ENCODE assay signal across 8 cellular contexts in the genomic region with DNA sequence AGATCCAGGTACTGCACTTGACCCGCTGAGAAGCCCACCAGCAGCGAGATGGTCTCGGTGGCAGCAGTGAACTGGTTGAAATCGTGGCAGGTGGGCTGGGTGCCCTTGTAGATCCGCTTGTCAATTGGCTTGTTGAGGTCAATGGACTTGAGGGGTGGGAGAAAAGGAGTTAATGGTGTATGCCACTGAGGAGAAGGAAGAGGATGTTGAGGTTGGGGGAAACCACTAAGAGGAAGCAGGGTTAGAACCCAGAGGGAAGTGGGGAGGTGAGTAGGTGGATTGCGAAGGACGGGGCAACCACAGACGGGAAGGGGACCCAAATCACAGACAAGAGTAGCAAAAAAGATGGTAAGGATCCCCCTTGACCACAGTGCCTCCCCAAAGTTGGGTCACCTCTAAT. TPM values are rescaled to one million over a fixed set of nuclear protein-coding genes. Genes with fewer than 3 reads are reported as not detected.
DNase-seq lines count a peak whose midpoint lies in the region; ATAC-seq and TF ChIP-seq lines count a peak whose summit lies in the region.
"Had no signal": no experiment of that assay in that cellular context is flagged by ENCODE, and none has a peak within 500 bp of the region (broad histone marks: within the 10 kb centered on the region; RNA-seq: fewer than 3 reads in every experiment).

No MANE protein-coding gene starts in this region.

- no CpG with 5 or more reads among the region's 8 CpGs for WGBS in trophoblast cell (ENCODE audit: extremely low coverage, insufficient coverage, insufficient read length)
- 55 to 88% methylated on average over 8 of the region's 8 CpGs for WGBS in sigmoid colon, 2 donors

- H3K14ac ChIP-seq in trophoblast cell (ENCODE audit: low read length), result no peak overlapping the region

- no peak overlapping the region for H4K12ac ChIP-seq in trophoblast cell (ENCODE audit: low read depth, low read length)

- no peak overlapping the region for H2AK5ac ChIP-seq in trophoblast cell (ENCODE audit: low read length)

- no peak overlapping the region for H2BK120ac ChIP-seq in trophoblast cell (ENCODE audit: insufficient read depth, low read length, poor library complexity)

- H3K4me2 ChIP-seq in trophoblast cell (ENCODE audit: low read length), result peak overlapping the region; percentile 99

- no peak overlapping the region for H2BK12ac ChIP-seq in trophoblast cell (ENCODE audit: low read length)

- H3K4me1 ChIP-seq in trophoblast cell (ENCODE audit: control insufficient read depth in 1 of 2, insufficient read depth in 2 of 2, low read length in 2 of 2) (peaks cover 3 to 11% of the 10 kb centered on the region in 2 experiments), sigmoid colon (peaks cover 0 to 25% (median 21%) of the 10 kb centered on the region in 4 donors)

- H3K23ac ChIP-seq in trophoblast cell (ENCODE audit: low read length), result peak overlapping the region; percentile 38

- no peak for TF ChIP-seq POLR2A in sigmoid colon (IDR thresholded peaks at IDR 0.05)

- H3K27me3 ChIP-seq in trophoblast cell (ENCODE audit: insufficient read depth, low read length) (no peaks in the 10 kb centered on the region), sigmoid colon (no peaks in the 10 kb centered on the region)

- H3K36me3 ChIP-seq in trophoblast cell (ENCODE audit: control insufficient read depth in 1 of 2, insufficient read depth in 2 of 2, low read length in 2 of 2), result peaks cover 35 to 39% of the 10 kb centered on the region in 2 experiments
- peaks cover 0 to 50% (median 24%) of the 10 kb centered on the region in 4 donors for H3K36me3 ChIP-seq in sigmoid colon

- H3K27ac ChIP-seq in trophoblast cell (ENCODE audit: low read depth, low read length) (no peak overlapping the region), sigmoid colon (peak overlapping the region in 1 of 4 donors; percentile 91)

- peaks cover 47% of the 10 kb centered on the region for H3K36me3 Mint-ChIP-seq in brain

- H3K4me3 Mint-ChIP-seq in brain, result peak overlapping the region; percentile 93 to 98 (median 98)

- peaks cover 9% of the 10 kb centered on the region for H3K79me2 ChIP-seq in trophoblast cell (ENCODE audit: control insufficient read depth, insufficient read depth, low read length, poor library complexity)

- H3K9me3 Mint-ChIP-seq in brain, result no peaks in the 10 kb centered on the region

- ATAC-seq in HG03039 (IDR thresholded peaks at IDR 0.05; ENCODE audit: unreplicated experiment), result no peak

- DNase-seq in NOMO-1 treated with dmso at 0.1 percent for 144 hours (lab: John Stamatoyannopoulos, UW; ENCODE audit: unreplicated experiment) (peak; percentile 93), trophoblast cell (no peak), NCI-H187 treated with DMSO at 0.1 percent for 48 hours (lab: John Stamatoyannopoulos, UW) (no peak), sigmoid colon (no peak)
- DNase-seq: mesenchymal stem cell had no signal

- peak overlapping the region in 3 of 5 experiments; percentile 95 to 97 (median 95) for H3K27ac Mint-ChIP-seq in brain

- no peak overlapping the region for H3K9ac ChIP-seq in trophoblast cell (ENCODE audit: low read length)

- intact Hi-C loops in sigmoid colon (cut with DNase I), result loop anchor here (5.0 kb wide), 2 partner anchors 99 to 464 kb away; a partner anchor contains a TSS

- H3K79me1 ChIP-seq in trophoblast cell (ENCODE audit: low read length), result peaks cover 7% of the 10 kb centered on the region

- H3K27me3 Mint-ChIP-seq in brain, result peaks cover 11% of the 10 kb centered on the region

- H3K9me3 ChIP-seq in trophoblast cell (ENCODE audit: insufficient read depth, low read depth, low read length), result no peaks in the 10 kb centered on the region
- no peaks in the 10 kb centered on the region for H3K9me3 ChIP-seq in sigmoid colon

- H3K18ac ChIP-seq in trophoblast cell (ENCODE audit: low read length), result peak overlapping the region; percentile 55

- no peak for TF ChIP-seq EP300 in sigmoid colon (IDR thresholded peaks at IDR 0.05)

- H2AFZ ChIP-seq in trophoblast cell (ENCODE audit: insufficient read depth, low read length, poor library complexity), result no peak overlapping the region

- H2BK5ac ChIP-seq in trophoblast cell (ENCODE audit: low read depth, low read length, poor library complexity), result no peak overlapping the region

- no peak overlapping the region for H4K91ac ChIP-seq in trophoblast cell (ENCODE audit: low read depth, low read length)

- no peak overlapping the region for H3K4ac ChIP-seq in trophoblast cell (ENCODE audit: low read depth, low read length)

- peak overlapping the region; percentile 88 for H3K4me3 ChIP-seq in GM12875 (ENCODE audit: low read depth, low read length)
- H3K4me3 ChIP-seq in trophoblast cell (ENCODE audit: low read depth, low read length), result no peak overlapping the region
- no peak overlapping the region for H3K4me3 ChIP-seq in sigmoid colon

- TF ChIP-seq CTCF in GM12875 (IDR thresholded peaks at IDR 0.05; ENCODE audit: borderline replicate concordance, insufficient read depth, low read depth, low read length) (no peak), brain (conservative IDR thresholded peaks at IDR 0.05) (no peak), sigmoid colon (IDR thresholded peaks at IDR 0.05) (no peak)

- peaks cover 35% of the 10 kb centered on the region for H3K4me1 Mint-ChIP-seq in brain

- H4K8ac ChIP-seq in trophoblast cell (ENCODE audit: low read depth, low read length), result no peak overlapping the region

RNA-seq across cellular contexts. Expression of a gene that starts 1.7 kb away (rescaled TPM):
- polyA plus RNA-seq in brain (ENCODE audit: insufficient read depth, low read depth, low replicate concordance) (36.3 TPM), sigmoid colon (10 to 100 TPM; 13.2 to 30.4 (median 14.8) TPM)
- polyA plus RNA-seq in trophoblast cell (2013), result 26.0 and 26.5 TPM in 2 replicates
- 10 to 100 TPM; 21.1 to 59.5 (median 36.8) TPM for total RNA-seq in sigmoid colon

RNA-seq across cellular contexts. Expression of a gene that starts 8.7 kb away (rescaled TPM):
- polyA plus RNA-seq in brain (ENCODE audit: insufficient read depth, low read depth, low replicate concordance) (30.7 TPM), sigmoid colon (10 to 100 TPM in 1 of 3 donors, 1 to 10 TPM in 2; 7.2 to 43.0 (median 8.8) TPM)
- 17.0 and 18.3 TPM in 2 replicates for polyA plus RNA-seq in trophoblast cell (2013)
- 100 to 1,000 TPM in 3 of 4 donors, 10 to 100 TPM in 1; 62.2 to 219 (median 168) TPM for total RNA-seq in sigmoid colon

RNA-seq across cellular contexts. Expression of a gene that starts 21.9 kb away (rescaled TPM):
- polyA plus RNA-seq in brain (ENCODE audit: insufficient read depth, low read depth, low replicate concordance) (4.5 TPM), sigmoid colon (10 to 100 TPM in 1 of 3 donors, 1 to 10 TPM in 2; 4.2 to 11.6 (median 7.8) TPM)
- 15.7 and 16.4 TPM in 2 replicates for polyA plus RNA-seq in trophoblast cell (2013)
- total RNA-seq in sigmoid colon, result 10 to 100 TPM; 16.8 to 20.7 (median 18.7) TPM

RNA-seq across cellular contexts. Expression of a gene that starts 24.2 kb away (rescaled TPM):
- polyA plus RNA-seq in brain (ENCODE audit: insufficient read depth, low read depth, low replicate concordance) (not detected), sigmoid colon (under 1 TPM in 1 of 3 donors, not detected in 2; 0.12 TPM)
- 0.01 and 0.03 TPM in 2 replicates for polyA plus RNA-seq in trophoblast cell (2013)
- not detected for total RNA-seq in sigmoid colon

RNA-seq across cellular contexts. Expression of a gene that starts 57.7 kb away (rescaled TPM):
- not detected for polyA plus RNA-seq in brain (ENCODE audit: insufficient read depth, low read depth, low replicate concordance)
- 0.01 and 0.03 TPM in 2 replicates for polyA plus RNA-seq in trophoblast cell (2013)
- total RNA-seq in sigmoid colon, result not detected
- not detected for polyA plus RNA-seq in sigmoid colon
